ENCODE assay signal across 11 cellular contexts in the genomic region with DNA sequence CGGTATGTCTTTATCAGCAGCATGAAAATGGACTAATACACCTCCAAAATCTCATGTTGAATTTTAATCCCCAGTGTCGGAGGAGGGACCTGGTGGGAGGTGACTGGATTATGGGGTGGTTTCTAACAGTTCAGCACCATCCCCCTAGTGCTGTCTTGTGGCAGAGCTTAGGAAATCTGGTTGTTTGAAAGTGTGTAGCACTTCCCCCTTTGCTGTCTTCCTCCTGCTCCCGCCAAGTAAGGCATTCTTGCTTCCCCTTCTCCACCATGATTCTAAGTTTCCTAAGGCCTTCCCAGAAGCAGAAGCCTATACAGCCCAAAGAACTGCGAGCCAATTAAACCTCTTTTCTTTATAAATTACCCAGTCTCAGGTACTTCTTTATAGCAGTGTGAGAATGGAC. TPM values are rescaled to one million over a fixed set of nuclear protein-coding genes. Genes with fewer than 3 reads are reported as not detected.
DNase-seq lines count a peak whose midpoint lies in the region; TF ChIP-seq lines count a peak whose summit lies in the region.
"Had no signal": no experiment of that assay in that cellular context is flagged by ENCODE, and none has a peak within 500 bp of the region (broad histone marks: within the 10 kb centered on the region; RNA-seq: fewer than 3 reads in every experiment).

No MANE protein-coding gene starts in this region.

- no peak overlapping the region for H2AK5ac ChIP-seq in trophoblast cell (ENCODE audit: low read length)

- TF ChIP-seq CTCF in GM12865 (IDR thresholded peaks at IDR 0.05; ENCODE audit: insufficient read depth, low read depth, low read length, missing control alignments) (no peak), RWPE1 (conservative IDR thresholded peaks at IDR 0.05; ENCODE audit: low read depth) (no peak)

- H3K9me3 Mint-ChIP-seq in activated naive CD8-positive, alpha-beta T cell treated with anti-CD3 and anti-CD28 coated beads for 36 hours = no peaks in the 10 kb centered on the region

- H2BK5ac ChIP-seq in trophoblast cell (ENCODE audit: low read depth, low read length, poor library complexity) = no peak overlapping the region

- H3K4me2 ChIP-seq in trophoblast cell (ENCODE audit: low read length) = no peak overlapping the region

- H2AFZ ChIP-seq in trophoblast cell (ENCODE audit: insufficient read depth, low read length, poor library complexity) = no peak overlapping the region

- no peaks in the 10 kb centered on the region for H3K27me3 ChIP-seq in trophoblast cell (ENCODE audit: insufficient read depth, low read length)
- H3K27me3 ChIP-seq: spleen had no signal

- DNase-seq in GM12865 (ENCODE audit: low read depth) (peak; percentile 38), M059J (ENCODE audit: low read depth) (peak; percentile 16), trophoblast cell (no peak), NCI-H82 treated with DMSO at 0.1 percent for 48 hours (lab: John Stamatoyannopoulos, UW; ENCODE audit: unreplicated experiment) (no peak), RWPE1 (ENCODE audit: low spot score) (no peak), anterior cingulate cortex (lab: John Stamatoyannopoulos, UW) (no peak), dedifferentiated amniotic fluid mesenchymal stem cell (ENCODE audit: extremely low spot score) (no peak)
- DNase-seq in activated naive CD8-positive, alpha-beta T cell treated with anti-CD3 and anti-CD28 coated beads for 36 hours = no peak
- DNase-seq: DMS153, NCI-H1436 treated with DMSO at 0.1 percent for 48 hours, spleen had no signal

- POLR2A ChIA-PET in RWPE1 (lab: Yijun Ruan, JAX; ENCODE audit: low non-redundant PET) = no interaction called here

- H3K9me3 ChIP-seq in trophoblast cell (ENCODE audit: insufficient read depth, low read depth, low read length) = no peaks in the 10 kb centered on the region
- H3K9me3 ChIP-seq: spleen had no signal

- H3K27ac ChIP-seq in trophoblast cell (ENCODE audit: low read depth, low read length) (no peak overlapping the region), RWPE1 (no peak overlapping the region)

- H3K36me3 Mint-ChIP-seq in activated naive CD8-positive, alpha-beta T cell treated with anti-CD3 and anti-CD28 coated beads for 36 hours = peaks cover 33% of the 10 kb centered on the region

- H3K79me2 ChIP-seq in trophoblast cell (ENCODE audit: control insufficient read depth, insufficient read depth, low read length, poor library complexity) = peaks cover 9% of the 10 kb centered on the region

- H3K36me3 ChIP-seq in trophoblast cell (ENCODE audit: control insufficient read depth in 1 of 2, insufficient read depth in 2 of 2, low read length in 2 of 2) = peaks cover 2 to 4% of the 10 kb centered on the region in 2 experiments

- H3K4me1 ChIP-seq in trophoblast cell (ENCODE audit: control insufficient read depth in 1 of 2, insufficient read depth in 2 of 2, low read length in 2 of 2) = peaks cover 6 to 14% of the 10 kb centered on the region in 2 experiments

- no peak overlapping the region for H3K23ac ChIP-seq in trophoblast cell (ENCODE audit: low read length)

- no peak overlapping the region for H4K91ac ChIP-seq in trophoblast cell (ENCODE audit: low read depth, low read length)

- no peak overlapping the region for H4K12ac ChIP-seq in trophoblast cell (ENCODE audit: low read depth, low read length)

- H3K4me3 ChIP-seq in GM12865 (ENCODE audit: low read depth, low read length) = no peak overlapping the region
- H3K4me3 ChIP-seq in trophoblast cell (ENCODE audit: low read depth, low read length) = no peak overlapping the region

- H3K27me3 Mint-ChIP-seq in activated naive CD8-positive, alpha-beta T cell treated with anti-CD3 and anti-CD28 coated beads for 36 hours = peaks cover 4% of the 10 kb centered on the region

- H3K9ac ChIP-seq in trophoblast cell (ENCODE audit: low read length) = no peak overlapping the region

- CTCF ChIA-PET in RWPE1 (lab: Yijun Ruan, JAX) = interaction anchor here (0.7 kb wide), 1 partner anchor 190 kb away, joined by 3 read pairs; no protein-coding TSS in a partner anchor

- WGBS in trophoblast cell (ENCODE audit: extremely low coverage, insufficient coverage, insufficient read length) = no CpG with 5 or more reads among the region's 4 CpGs

- no peak overlapping the region for H3K14ac ChIP-seq in trophoblast cell (ENCODE audit: low read length)

- H4K8ac ChIP-seq in trophoblast cell (ENCODE audit: low read depth, low read length) = no peak overlapping the region

- peak overlapping the region; percentile 27 for H3K4me3 Mint-ChIP-seq in activated naive CD8-positive, alpha-beta T cell treated with anti-CD3 and anti-CD28 coated beads for 36 hours

- H3K18ac ChIP-seq in trophoblast cell (ENCODE audit: low read length) = no peak overlapping the region

- peaks cover 38% of the 10 kb centered on the region for H3K4me1 Mint-ChIP-seq in activated naive CD8-positive, alpha-beta T cell treated with anti-CD3 and anti-CD28 coated beads for 36 hours

- H3K27ac Mint-ChIP-seq in activated naive CD8-positive, alpha-beta T cell treated with anti-CD3 and anti-CD28 coated beads for 36 hours = peak overlapping the region; percentile 80

- no peak overlapping the region for H2BK12ac ChIP-seq in trophoblast cell (ENCODE audit: low read length)

- peak overlapping the region; percentile 56 for H3K4ac ChIP-seq in trophoblast cell (ENCODE audit: low read depth, low read length)

- no peak overlapping the region for H2BK120ac ChIP-seq in trophoblast cell (ENCODE audit: insufficient read depth, low read length, poor library complexity)

- peaks cover 7% of the 10 kb centered on the region for H3K79me1 ChIP-seq in trophoblast cell (ENCODE audit: low read length)

RNA-seq across cellular contexts. Expression of a gene that starts 4.0 kb away (rescaled TPM):
- 611 and 742 TPM in 2 replicates for total RNA-seq in M059J (2014; rRNA removed; shearing (Covaris generic))
- total RNA-seq in activated naive CD8-positive, alpha-beta T cell treated with anti-CD3 and anti-CD28 coated beads for 36 hours = 10 to 100 TPM; 58.4 to 60.3 TPM
- 205 and 208 TPM in 2 replicates for polyA plus RNA-seq in trophoblast cell (2013)

RNA-seq across cellular contexts. Expression of a gene that starts 31.6 kb away (rescaled TPM):
- not detected in 2 replicates for total RNA-seq in M059J (2014; rRNA removed; shearing (Covaris generic))
- total RNA-seq in activated naive CD8-positive, alpha-beta T cell treated with anti-CD3 and anti-CD28 coated beads for 36 hours = under 1 TPM in 1 of 2 experiments, not detected in 1; 0.28 TPM
- polyA plus RNA-seq in trophoblast cell (2013) = 0.11 and 0.12 TPM in 2 replicates
- polyA plus RNA-seq: spleen had no signal

RNA-seq across cellular contexts. Expression of a gene that starts 42.1 kb away (rescaled TPM):
- total RNA-seq in M059J (2014; rRNA removed; shearing (Covaris generic)) = 46.1 and 63.7 TPM in 2 replicates
- total RNA-seq in activated naive CD8-positive, alpha-beta T cell treated with anti-CD3 and anti-CD28 coated beads for 36 hours = 10 to 100 TPM; 10.1 to 13.2 TPM
- polyA plus RNA-seq in trophoblast cell (2013) = 22.2 and 22.5 TPM in 2 replicates

Comparison
In these comparisons a context has a peak if more than half of its experiments do, and no peak if none do; other contexts are left out.
1. DNase-seq: peak in GM12865 (single experiment) and M059J (single experiment); none in activated naive CD8-positive, alpha-beta T cell treated with anti-CD3 and anti-CD28 coated beads for 36 hours (single experiment), trophoblast cell (0 of 2), NCI-H82 treated with DMSO at 0.1 percent for 48 hours (single experiment), RWPE1 (single experiment), anterior cingulate cortex (0 of 58) and dedifferentiated amniotic fluid mesenchymal stem cell (single experiment).